ENCODE assay signal across 2 cellular contexts in the genomic region with DNA sequence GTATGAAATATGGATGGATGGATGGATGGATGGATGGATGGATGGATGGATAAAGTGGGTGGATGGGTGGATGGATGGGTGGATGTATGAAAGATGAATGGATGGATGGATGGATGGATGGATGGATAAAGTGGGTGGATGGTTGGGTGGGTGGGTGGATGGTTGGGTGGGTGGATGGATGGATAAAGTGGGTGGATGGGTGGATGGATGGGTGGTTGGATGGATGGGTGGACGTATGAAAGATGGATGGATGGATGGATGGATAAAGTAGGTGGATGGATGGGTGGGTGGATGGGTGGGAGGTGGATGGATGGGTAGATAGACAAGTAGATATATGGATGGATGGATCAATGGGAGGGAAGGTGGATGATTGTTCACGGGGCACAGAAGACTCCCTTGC.
TF ChIP-seq lines count a peak whose summit lies in the region.

No MANE protein-coding gene starts in this region.

TF ChIP-seq in HEK293, 187 proteins besides CTCF, POLR2A, EP300 and RAD21 (continued from another document and continues in another):
- TF ChIP-seq, protein P1, sequence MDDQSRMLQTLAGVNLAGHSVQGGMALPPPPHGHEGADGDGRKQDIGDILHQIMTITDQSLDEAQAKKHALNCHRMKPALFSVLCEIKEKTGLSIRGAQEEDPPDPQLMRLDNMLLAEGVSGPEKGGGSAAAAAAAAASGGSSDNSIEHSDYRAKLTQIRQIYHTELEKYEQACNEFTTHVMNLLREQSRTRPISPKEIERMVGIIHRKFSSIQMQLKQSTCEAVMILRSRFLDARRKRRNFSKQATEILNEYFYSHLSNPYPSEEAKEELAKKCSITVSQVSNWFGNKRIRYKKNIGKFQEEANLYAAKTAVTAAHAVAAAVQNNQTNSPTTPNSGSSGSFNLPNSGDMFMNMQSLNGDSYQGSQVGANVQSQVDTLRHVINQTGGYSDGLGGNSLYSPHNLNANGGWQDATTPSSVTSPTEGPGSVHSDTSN (CRISPR knock-in tag; IDR thresholded peaks at IDR 0.05): no peak
- peak; percentile 76 for TF ChIP-seq ZFHX2 (tag by site-specific recombination; conservative IDR thresholded peaks at IDR 0.05)
- TF ChIP-seq ZNF585B (tag by site-specific recombination; IDR thresholded peaks at IDR 0.05): no peak
- no peak for TF ChIP-seq SP7 (tag by site-specific recombination; IDR thresholded peaks at IDR 0.05)
- TF ChIP-seq, protein P2, sequence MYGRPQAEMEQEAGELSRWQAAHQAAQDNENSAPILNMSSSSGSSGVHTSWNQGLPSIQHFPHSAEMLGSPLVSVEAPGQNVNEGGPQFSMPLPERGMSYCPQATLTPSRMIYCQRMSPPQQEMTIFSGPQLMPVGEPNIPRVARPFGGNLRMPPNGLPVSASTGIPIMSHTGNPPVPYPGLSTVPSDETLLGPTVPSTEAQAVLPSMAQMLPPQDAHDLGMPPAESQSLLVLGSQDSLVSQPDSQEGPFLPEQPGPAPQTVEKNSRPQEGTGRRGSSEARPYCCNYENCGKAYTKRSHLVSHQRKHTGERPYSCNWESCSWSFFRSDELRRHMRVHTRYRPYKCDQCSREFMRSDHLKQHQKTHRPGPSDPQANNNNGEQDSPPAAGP (tag by site-specific recombination; IDR thresholded peaks at IDR 0.05): no peak
- TF ChIP-seq ZNF768 (tag by site-specific recombination; IDR thresholded peaks at IDR 0.05): no peak
- TF ChIP-seq ZNF157 (tag by site-specific recombination; IDR thresholded peaks at IDR 0.05): no peak
- no peak for TF ChIP-seq ZNF132 (tag by site-specific recombination; IDR thresholded peaks at IDR 0.05; ENCODE audit: borderline replicate concordance)
- no peak for TF ChIP-seq ZNF121 (tag by site-specific recombination; IDR thresholded peaks at IDR 0.05)
- TF ChIP-seq, protein P3, sequence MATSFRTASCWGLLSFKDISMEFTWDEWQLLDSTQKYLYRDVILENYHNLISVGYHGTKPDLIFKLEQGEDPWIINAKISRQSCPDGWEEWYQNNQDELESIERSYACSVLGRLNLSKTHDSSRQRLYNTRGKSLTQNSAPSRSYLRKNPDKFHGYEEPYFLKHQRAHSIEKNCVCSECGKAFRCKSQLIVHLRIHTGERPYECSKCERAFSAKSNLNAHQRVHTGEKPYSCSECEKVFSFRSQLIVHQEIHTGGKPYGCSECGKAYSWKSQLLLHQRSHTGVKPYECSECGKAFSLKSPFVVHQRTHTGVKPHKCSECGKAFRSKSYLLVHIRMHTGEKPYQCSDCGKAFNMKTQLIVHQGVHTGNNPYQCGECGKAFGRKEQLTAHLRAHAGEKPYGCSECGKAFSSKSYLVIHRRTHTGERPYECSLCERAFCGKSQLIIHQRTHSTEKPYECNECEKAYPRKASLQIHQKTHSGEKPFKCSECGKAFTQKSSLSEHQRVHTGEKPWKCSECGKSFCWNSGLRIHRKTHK (tag by site-specific recombination; IDR thresholded peaks at IDR 0.05): no peak
- no peak for TF ChIP-seq ZNF629 (tag by site-specific recombination; IDR thresholded peaks at IDR 0.05)
- TF ChIP-seq KLF7 (tag by site-specific recombination; IDR thresholded peaks at IDR 0.05; ENCODE audit: borderline replicate concordance): no peak
- TF ChIP-seq, protein P4, sequence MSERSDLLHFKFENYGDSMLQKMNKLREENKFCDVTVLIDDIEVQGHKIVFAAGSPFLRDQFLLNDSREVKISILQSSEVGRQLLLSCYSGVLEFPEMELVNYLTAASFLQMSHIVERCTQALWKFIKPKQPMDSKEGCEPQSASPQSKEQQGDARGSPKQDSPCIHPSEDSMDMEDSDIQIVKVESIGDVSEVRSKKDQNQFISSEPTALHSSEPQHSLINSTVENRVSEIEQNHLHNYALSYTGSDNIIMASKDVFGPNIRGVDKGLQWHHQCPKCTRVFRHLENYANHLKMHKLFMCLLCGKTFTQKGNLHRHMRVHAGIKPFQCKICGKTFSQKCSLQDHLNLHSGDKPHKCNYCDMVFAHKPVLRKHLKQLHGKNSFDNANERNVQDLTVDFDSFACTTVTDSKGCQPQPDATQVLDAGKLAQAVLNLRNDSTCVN (tag by site-specific recombination; optimal IDR thresholded peaks at IDR 0.05): no peak
- no peak for TF ChIP-seq ZNF37A (tag by site-specific recombination; IDR thresholded peaks at IDR 0.05)
- TF ChIP-seq, protein P5, sequence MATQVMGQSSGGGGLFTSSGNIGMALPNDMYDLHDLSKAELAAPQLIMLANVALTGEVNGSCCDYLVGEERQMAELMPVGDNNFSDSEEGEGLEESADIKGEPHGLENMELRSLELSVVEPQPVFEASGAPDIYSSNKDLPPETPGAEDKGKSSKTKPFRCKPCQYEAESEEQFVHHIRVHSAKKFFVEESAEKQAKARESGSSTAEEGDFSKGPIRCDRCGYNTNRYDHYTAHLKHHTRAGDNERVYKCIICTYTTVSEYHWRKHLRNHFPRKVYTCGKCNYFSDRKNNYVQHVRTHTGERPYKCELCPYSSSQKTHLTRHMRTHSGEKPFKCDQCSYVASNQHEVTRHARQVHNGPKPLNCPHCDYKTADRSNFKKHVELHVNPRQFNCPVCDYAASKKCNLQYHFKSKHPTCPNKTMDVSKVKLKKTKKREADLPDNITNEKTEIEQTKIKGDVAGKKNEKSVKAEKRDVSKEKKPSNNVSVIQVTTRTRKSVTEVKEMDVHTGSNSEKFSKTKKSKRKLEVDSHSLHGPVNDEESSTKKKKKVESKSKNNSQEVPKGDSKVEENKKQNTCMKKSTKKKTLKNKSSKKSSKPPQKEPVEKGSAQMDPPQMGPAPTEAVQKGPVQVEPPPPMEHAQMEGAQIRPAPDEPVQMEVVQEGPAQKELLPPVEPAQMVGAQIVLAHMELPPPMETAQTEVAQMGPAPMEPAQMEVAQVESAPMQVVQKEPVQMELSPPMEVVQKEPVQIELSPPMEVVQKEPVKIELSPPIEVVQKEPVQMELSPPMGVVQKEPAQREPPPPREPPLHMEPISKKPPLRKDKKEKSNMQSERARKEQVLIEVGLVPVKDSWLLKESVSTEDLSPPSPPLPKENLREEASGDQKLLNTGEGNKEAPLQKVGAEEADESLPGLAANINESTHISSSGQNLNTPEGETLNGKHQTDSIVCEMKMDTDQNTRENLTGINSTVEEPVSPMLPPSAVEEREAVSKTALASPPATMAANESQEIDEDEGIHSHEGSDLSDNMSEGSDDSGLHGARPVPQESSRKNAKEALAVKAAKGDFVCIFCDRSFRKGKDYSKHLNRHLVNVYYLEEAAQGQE (tag by site-specific recombination; IDR thresholded peaks at IDR 0.05): no peak
- TF ChIP-seq ZNF146 (tag by site-specific recombination; IDR thresholded peaks at IDR 0.05): no peak
- TF ChIP-seq ZBTB17 (tag by site-specific recombination; IDR thresholded peaks at IDR 0.05): peak; percentile 45
- no peak for TF ChIP-seq ZNF184 (tag by site-specific recombination; IDR thresholded peaks at IDR 0.05)

TF ChIP-seq in IMR-90, 13 proteins besides CTCF, POLR2A, EP300 and RAD21 (continued from another document):
- TF ChIP-seq, protein P6, sequence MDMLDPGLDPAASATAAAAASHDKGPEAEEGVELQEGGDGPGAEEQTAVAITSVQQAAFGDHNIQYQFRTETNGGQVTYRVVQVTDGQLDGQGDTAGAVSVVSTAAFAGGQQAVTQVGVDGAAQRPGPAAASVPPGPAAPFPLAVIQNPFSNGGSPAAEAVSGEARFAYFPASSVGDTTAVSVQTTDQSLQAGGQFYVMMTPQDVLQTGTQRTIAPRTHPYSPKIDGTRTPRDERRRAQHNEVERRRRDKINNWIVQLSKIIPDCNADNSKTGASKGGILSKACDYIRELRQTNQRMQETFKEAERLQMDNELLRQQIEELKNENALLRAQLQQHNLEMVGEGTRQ (IDR thresholded peaks at IDR 0.05; ENCODE audit: low read depth, low read length): no peak
- TF ChIP-seq NFE2L2 (IDR thresholded peaks at IDR 0.05; ENCODE audit: low read depth, low read length) (no peak), RFX5 (IDR thresholded peaks at IDR 0.05; ENCODE audit: low read depth, low read length) (no peak), MAZ (IDR thresholded peaks at IDR 0.05; ENCODE audit: borderline replicate concordance, low read depth, low read length) (no peak), CEBPB (IDR thresholded peaks at IDR 0.05; ENCODE audit: low read depth, low read length) (no peak)
